In the genomic region with DNA sequence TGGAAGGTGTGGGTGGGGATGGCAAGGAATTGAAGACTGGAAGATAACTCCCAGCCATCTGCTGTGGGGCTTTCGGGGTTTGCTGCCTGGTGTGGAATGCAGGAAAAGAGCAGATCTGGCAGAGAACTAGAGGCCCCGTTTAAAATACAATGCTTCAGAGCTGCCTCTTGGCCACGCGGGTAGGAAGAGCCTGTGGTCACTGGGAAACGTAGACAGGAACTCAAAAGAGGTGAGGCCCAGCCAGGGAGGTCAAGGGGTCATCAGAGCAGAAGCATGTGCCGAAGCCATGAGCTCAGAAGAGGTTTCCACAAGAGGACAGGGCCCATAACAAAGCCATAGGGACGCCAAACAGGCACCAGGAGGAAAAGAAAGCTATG, we compare ENCODE assay signal across 8 cellular contexts. TPM values are rescaled to one million over a fixed set of nuclear protein-coding genes. Genes with fewer than 3 reads are reported as not detected.
DNase-seq lines count a peak whose midpoint lies in the region; ATAC-seq and TF ChIP-seq lines count a peak whose summit lies in the region.

No MANE protein-coding gene starts in this region.

- no peak overlapping the region for H3K4me3 ChIP-seq in esophagus (ENCODE audit: low read depth in 1 of 2, low read length in 2 of 2)

- no peaks in the 10 kb centered on the region for H3K27me3 Mint-ChIP-seq in progenitor cell of endocrine pancreas

- no peak for TF ChIP-seq CTCF in progenitor cell of endocrine pancreas (IDR thresholded peaks at IDR 0.05; ENCODE audit: unreplicated experiment)

- peaks cover 2 to 5% of the 10 kb centered on the region in 2 donors for H3K4me1 ChIP-seq in esophagus (ENCODE audit: control insufficient read depth in 2 of 2, insufficient read depth in 2 of 2, low read length in 1 of 2)

- peak overlapping the region; percentile 90 for H3K27ac Mint-ChIP-seq in progenitor cell of endocrine pancreas

- H3K36me3 ChIP-seq in KOPT-K1 (ENCODE audit: insufficient read depth, low read length) (peaks cover 21% of the 10 kb centered on the region), esophagus (ENCODE audit: control insufficient read depth in 2 of 2, insufficient read depth in 2 of 2, low read length in 1 of 2) (no peaks in the 10 kb centered on the region)

- H3K4me1 Mint-ChIP-seq in progenitor cell of endocrine pancreas (ENCODE audit: low read depth) = peaks cover 16% of the 10 kb centered on the region

- peaks cover 10% of the 10 kb centered on the region for H3K36me3 Mint-ChIP-seq in progenitor cell of endocrine pancreas (ENCODE audit: insufficient read depth)

- DNase-seq in progenitor cell of endocrine pancreas (ENCODE audit: low spot score, unreplicated experiment) (no peak), mucosa of gallbladder (ENCODE audit: low spot score) (no peak)

- peaks cover 7% of the 10 kb centered on the region for H3K9me3 Mint-ChIP-seq in progenitor cell of endocrine pancreas (ENCODE audit: low read depth)

- 36 to 56% methylated on average over 7 of the region's 7 CpGs for WGBS in esophagus, 2 donors

- ATAC-seq in GM19395 (IDR thresholded peaks at IDR 0.05; ENCODE audit: unreplicated experiment) (peak; percentile 27), HG03565 (IDR thresholded peaks at IDR 0.05; ENCODE audit: unreplicated experiment) (no peak), GM18520 (IDR thresholded peaks at IDR 0.05; ENCODE audit: unreplicated experiment) (no peak), GM18858 (IDR thresholded peaks at IDR 0.05; ENCODE audit: unreplicated experiment) (no peak)

- no peaks in the 10 kb centered on the region for H3K27me3 ChIP-seq in esophagus (ENCODE audit: control insufficient read depth in 1 of 2, insufficient read depth in 2 of 2, low read length in 2 of 2)

- H3K4me3 Mint-ChIP-seq in progenitor cell of endocrine pancreas (ENCODE audit: low read depth) = no peak overlapping the region

- H3K27ac ChIP-seq in KOPT-K1 (ENCODE audit: low read depth, low read length, poor library complexity, severe bottlenecking) = peak overlapping the region; percentile 62
- peak overlapping the region; percentile 70 to 81 for H3K27ac ChIP-seq in esophagus (ENCODE audit: low read depth in 2 of 2, low read length in 1 of 2)

- H3K9me3 ChIP-seq in KOPT-K1 (ENCODE audit: insufficient read depth, low read length, poor library complexity, severe bottlenecking) (no peaks in the 10 kb centered on the region), esophagus (ENCODE audit: control insufficient read depth in 2 of 2, insufficient read depth in 1 of 2, low read depth in 1 of 2, low read length in 1 of 2) (no peaks in the 10 kb centered on the region)

RNA-seq across cellular contexts. Expression of gene STS, which starts 14.5 kb away (rescaled TPM):
- polyA plus RNA-seq in esophagus = 1 to 10 TPM in 1 of 2 donors, under 1 TPM in 1; 0.94 to 1.4 TPM
- 7.6 and 7.8 TPM in 2 replicates for total RNA-seq in progenitor cell of endocrine pancreas
- total RNA-seq in mucosa of gallbladder = 11.9 TPM

RNA-seq across cellular contexts. Expression of gene PUDP, which starts 14.9 kb away (rescaled TPM):
- polyA plus RNA-seq in esophagus = 1 to 10 TPM; 3.2 to 8.8 TPM
- total RNA-seq in progenitor cell of endocrine pancreas (53.6 and 59.9 TPM in 2 replicates), mucosa of gallbladder (42.2 TPM)
